8 cellular contexts compared by ENCODE assay signal in genomic region chr4:128809477-128810330, GRCh38. TPM values are rescaled to one million over a fixed set of nuclear protein-coding genes. Genes with fewer than 3 reads are reported as not detected.
A peak's percentile ranks its signal among the peaks of the same experiment; 100 is the strongest.
DNase-seq lines count a peak whose midpoint lies in the region; ATAC-seq, FAIRE-seq and TF ChIP-seq lines count a peak whose summit lies in the region.

JADE1 (plus strand) TSS chr4:128809700; CDS start chr4:128831759, 22,059 bp downstream.

- FAIRE-seq in GM12891 (lab: Jason Lieb, UNC) = peak; percentile 94

- no peak for TF ChIP-seq EP300 in upper lobe of left lung (IDR thresholded peaks at IDR 0.05)

- ATAC-seq in HG02840 (IDR thresholded peaks at IDR 0.05; ENCODE audit: low FRiP score, unreplicated experiment) (peak; percentile 45), heart left ventricle (peak; percentile 65 to 83 (median 74)), upper lobe of left lung (ENCODE audit: low FRiP score in 2 of 2) (peak; percentile 82 to 92)

- H3K4me3 ChIP-seq in heart left ventricle = peak within 1 kb of the TSS; percentile 64 to 94 (median 88)
- H3K4me3 ChIP-seq in upper lobe of left lung = peak within 1 kb of the TSS; percentile 76 to 95 (median 84)

- TF ChIP-seq CTCF in heart left ventricle (IDR thresholded peaks at IDR 0.05) (peak; percentile 46 to 71 (median 57)), upper lobe of left lung (IDR thresholded peaks at IDR 0.05) (peak; percentile 60 to 86 (median 84))

- no peaks in the 10 kb centered on the region for H3K36me3 ChIP-seq in heart left ventricle
- no peaks in the 10 kb centered on the region for H3K36me3 ChIP-seq in upper lobe of left lung

- TF ChIP-seq POLR2A in GM12891 (IDR thresholded peaks at IDR 0.05; ENCODE audit: low read depth, low read length) = no peak
- peak in 1 of 2 donors; percentile 63 for TF ChIP-seq POLR2A in heart left ventricle (IDR thresholded peaks at IDR 0.05)
- peak in 2 of 4 donors; percentile 18 to 75 for TF ChIP-seq POLR2A in upper lobe of left lung (IDR thresholded peaks at IDR 0.05)

- H3K27me3 ChIP-seq in heart left ventricle (no peaks in the 10 kb centered on the region), upper lobe of left lung (no peaks in the 10 kb centered on the region)

- H3K9me3 ChIP-seq in heart left ventricle (no peaks in the 10 kb centered on the region), upper lobe of left lung (no peaks in the 10 kb centered on the region)

- DNase-seq in GM12891 (ENCODE audit: insufficient read length, low spot score) (peak; percentile 62), NCI-H1436 (lab: John Stamatoyannopoulos, UW) (peak; percentile 91), T follicular helper cell (ENCODE audit: low read depth) (peak; percentile 86), heart left ventricle (peak; percentile 91 to 94 (median 93)), posterior cingulate gyrus (peak; percentile 80 to 98 (median 86)), upper lobe of left lung (peak; percentile 93 to 96)

- intact Hi-C loops in heart left ventricle (cut with DNase I) = loop anchor here (1.0 to 10.0 kb wide), 20 partner anchors 38 to 617 kb away; partner anchors contain the start of genes PGRMC2 (in 5 of the 10), SCLT1 (in 2 of the 10) and C4orf33 (in 1 of the 10)
- intact Hi-C loops in posterior cingulate gyrus (cut with DNase I) = loop anchor here (2.0 to 10.0 kb wide), 4 partner anchors 235 to 522 kb away; partner anchors contain the start of gene PGRMC2

- H3K27ac ChIP-seq in adipose tissue (ENCODE audit: low read depth, low read length) (peak within 1 kb of the TSS; percentile 68), heart left ventricle (peak within 1 kb of the TSS; percentile 90 to 97 (median 96)), upper lobe of left lung (peak within 1 kb of the TSS; percentile 87 to 94 (median 92))

- H3K4me1 ChIP-seq in heart left ventricle (peaks cover 0 to 23% (median 7%) of the 10 kb centered on the region in 12 donors), upper lobe of left lung (peaks cover 5 to 13% (median 11%) of the 10 kb centered on the region in 4 donors)

- WGBS in adipose tissue, 3 donors = 0 to 1% (median 0%) methylated on average over 60 to 91 of the region's 91 CpGs
- 0% methylated on average over 65 to 91 of the region's 91 CpGs for WGBS in heart left ventricle, 4 donors
- WGBS in upper lobe of left lung, 2 donors = 0 to 1% methylated on average over 19 to 74 of the region's 91 CpGs

TF ChIP-seq in GM12891, 5 proteins besides CTCF, POLR2A, EP300 and RAD21:
- TF ChIP-seq PAX5 (IDR thresholded peaks at IDR 0.05; ENCODE audit: insufficient read depth, low read length, severe bottlenecking) (no peak), POU2F2 (IDR thresholded peaks at IDR 0.05; ENCODE audit: low read depth, low read length) (no peak), TAF1 (IDR thresholded peaks at IDR 0.05; ENCODE audit: low read depth, low read length) (no peak; the same call in 1 of the 2 replicates), POLR2AphosphoS5 (IDR thresholded peaks at IDR 0.05; ENCODE audit: low read depth, low read length) (peak; percentile 22; the same call in 1 of the 2 replicates), SPI1 (IDR thresholded peaks at IDR 0.05; ENCODE audit: low read depth, low read length) (no peak)

RNA-seq across cellular contexts. Expression of gene JADE1, which starts in this region (rescaled TPM):
- 10.7 TPM for polyA plus RNA-seq in GM12891 (2012; ENCODE audit: low read depth, missing spikeins)
- 10 to 100 TPM; 12.6 to 32.2 (median 20.8) TPM for polyA plus RNA-seq in adipose tissue
- 10 to 100 TPM; 18.1 to 31.9 (median 22.7) TPM for total RNA-seq in heart left ventricle
- polyA plus RNA-seq in heart left ventricle = 10 to 100 TPM; 15.0 to 19.7 TPM
- 10 to 100 TPM; 26.2 to 46.5 (median 38.1) TPM for total RNA-seq in upper lobe of left lung

Comparison
In these comparisons a context has a peak if more than half of its experiments do, and no peak if none do; other contexts are left out.
1. Peak in every context shown above with its lines: DNase-seq, ATAC-seq, H3K4me3 ChIP-seq and H3K27ac ChIP-seq.